Comparison of ENCODE assay signal across 11 cellular contexts in genomic region chr16:57264950-57265371, GRCh38. TPM values are rescaled to one million over a fixed set of nuclear protein-coding genes. Genes with fewer than 3 reads are reported as not detected.
DNase-seq lines count a peak whose midpoint lies in the region; ATAC-seq and TF ChIP-seq lines count a peak whose summit lies in the region.
"Had no signal": no experiment of that assay in that cellular context is flagged by ENCODE, and none has a peak within 500 bp of the region (broad histone marks: within the 10 kb centered on the region; RNA-seq: fewer than 3 reads in every experiment).

No MANE protein-coding gene starts in this region.

- peaks cover 16% of the 10 kb centered on the region for H3K4me1 ChIP-seq in CD4-positive, CD25-positive, alpha-beta regulatory T cell (ENCODE audit: control insufficient read depth, insufficient read depth, low read length, poor library complexity, severe bottlenecking)
- H3K4me1 ChIP-seq in esophagus (ENCODE audit: control insufficient read depth in 2 of 2, insufficient read depth in 2 of 2, low read length in 1 of 2) (peaks cover 6 to 33% of the 10 kb centered on the region in 2 donors), osteoblast (ENCODE audit: insufficient read depth, low read length) (peaks cover 4% of the 10 kb centered on the region)

- H3K9me3 Mint-ChIP-seq in CD4-positive, CD25-positive, alpha-beta regulatory T cell = no peaks in the 10 kb centered on the region

- 46 to 59% methylated on average over 11 of the region's 11 CpGs for WGBS in esophagus, 2 donors

- no peak overlapping the region for H3K4me2 ChIP-seq in osteoblast (ENCODE audit: insufficient read depth, low read length)

- no peak for ATAC-seq in CD4-positive, CD25-positive, alpha-beta regulatory T cell (ENCODE audit: low read depth in 2 of 2)
- ATAC-seq in HG03280 (IDR thresholded peaks at IDR 0.05; ENCODE audit: unreplicated experiment) = no peak

- H3K27me3 Mint-ChIP-seq in CD4-positive, CD25-positive, alpha-beta regulatory T cell = peaks cover 4% of the 10 kb centered on the region

- DNase-seq in CD4-positive, CD25-positive, alpha-beta regulatory T cell = no peak
- DNase-seq in NCI-H510A (lab: John Stamatoyannopoulos, UW) (peak; percentile 58), osteoblast (ENCODE audit: insufficient read length, low spot score, missing footprints) (peak; percentile 31), NCI-H1417 (lab: John Stamatoyannopoulos, UW) (no peak), DMS53 treated with DMSO at 0.1 percent for 48 hours (lab: John Stamatoyannopoulos, UW; ENCODE audit: unreplicated experiment) (no peak), middle frontal gyrus (ENCODE audit: extremely low spot score, low spot score) (no peak)
- DNase-seq: activated CD8-positive, alpha-beta memory T cell treated with anti-CD3 and anti-CD28 coated beads, Interleukin-2, amount 50 U/mL, for 4 hours; foreskin melanocyte had no signal

- no peak overlapping the region for H3K4me3 Mint-ChIP-seq in CD4-positive, CD25-positive, alpha-beta regulatory T cell

- no peak overlapping the region for H3K4me3 ChIP-seq in CD4-positive, CD25-positive, alpha-beta regulatory T cell (ENCODE audit: low read depth, low read length)
- H3K4me3 ChIP-seq in esophagus (ENCODE audit: low read depth in 1 of 2, low read length in 2 of 2) = no peak overlapping the region
- no peak overlapping the region for H3K4me3 ChIP-seq in osteoblast (ENCODE audit: insufficient read depth, low read length)
- H3K4me3 ChIP-seq: coronary artery had no signal

- no peak for TF ChIP-seq CTCF in osteoblast (IDR thresholded peaks at IDR 0.05; ENCODE audit: extremely low read depth, low read depth, low read length)

- no peak overlapping the region for H2AFZ ChIP-seq in osteoblast (ENCODE audit: low read length)

- H3K27ac Mint-ChIP-seq in CD4-positive, CD25-positive, alpha-beta regulatory T cell = peak overlapping the region in 2 of 3 donors; percentile 27 to 68

- no peaks in the 10 kb centered on the region for H3K79me2 ChIP-seq in osteoblast (ENCODE audit: insufficient read depth, low read length)

- H3K9me3 ChIP-seq in CD4-positive, CD25-positive, alpha-beta regulatory T cell (ENCODE audit: control insufficient read depth in 2 of 2, low read length in 2 of 2) = no peaks in the 10 kb centered on the region
- H3K9me3 ChIP-seq in esophagus (ENCODE audit: control insufficient read depth in 2 of 2, insufficient read depth in 1 of 2, low read depth in 1 of 2, low read length in 1 of 2) (no peaks in the 10 kb centered on the region), osteoblast (ENCODE audit: low read depth, low read length) (no peaks in the 10 kb centered on the region)

- no peaks in the 10 kb centered on the region for H3K36me3 Mint-ChIP-seq in CD4-positive, CD25-positive, alpha-beta regulatory T cell

- H3K27ac ChIP-seq in CD4-positive, CD25-positive, alpha-beta regulatory T cell (ENCODE audit: insufficient read depth, low read length, poor library complexity, severe bottlenecking) = no peak overlapping the region
- H3K27ac ChIP-seq in esophagus (ENCODE audit: low read depth in 2 of 2, low read length in 1 of 2) (peak overlapping the region; percentile 93 to 94), osteoblast (ENCODE audit: low read depth, low read length) (no peak overlapping the region)
- H3K27ac ChIP-seq: coronary artery had no signal

- H3K4me1 Mint-ChIP-seq in CD4-positive, CD25-positive, alpha-beta regulatory T cell = peaks cover 5 to 41% (median 7%) of the 10 kb centered on the region in 4 donors

- no peaks in the 10 kb centered on the region for H3K36me3 ChIP-seq in CD4-positive, CD25-positive, alpha-beta regulatory T cell (ENCODE audit: control insufficient read depth, insufficient read depth, low read length)
- H3K36me3 ChIP-seq in esophagus (ENCODE audit: control insufficient read depth in 2 of 2, insufficient read depth in 2 of 2, low read length in 1 of 2) = no peaks in the 10 kb centered on the region
- no peaks in the 10 kb centered on the region for H3K36me3 ChIP-seq in osteoblast (ENCODE audit: insufficient read depth, low read length)

- no peaks in the 10 kb centered on the region for H3K27me3 ChIP-seq in CD4-positive, CD25-positive, alpha-beta regulatory T cell (ENCODE audit: control insufficient read depth, insufficient read depth, low read length)
- no peaks in the 10 kb centered on the region for H3K27me3 ChIP-seq in esophagus (ENCODE audit: control insufficient read depth in 1 of 2, insufficient read depth in 2 of 2, low read length in 2 of 2)
- peaks cover 3% of the 10 kb centered on the region for H3K27me3 ChIP-seq in osteoblast (ENCODE audit: insufficient read depth, low read length)

- no peaks in the 10 kb centered on the region for H4K20me1 ChIP-seq in osteoblast (ENCODE audit: insufficient read depth, low read length)

RNA-seq across cellular contexts. Expression of gene PLLP, which starts 19.5 kb away (rescaled TPM):
- not detected for total RNA-seq in CD4-positive, CD25-positive, alpha-beta regulatory T cell
- 1 to 10 TPM in 2 of 4 donors, under 1 TPM in 2; 0.46 to 1.3 (median 0.82) TPM for polyA plus RNA-seq in CD4-positive, CD25-positive, alpha-beta regulatory T cell
- polyA plus RNA-seq in esophagus = 10 to 100 TPM; 18.1 to 28.0 TPM
- total RNA-seq in osteoblast = under 0.01 TPM in 2 replicates

RNA-seq across cellular contexts. Expression of gene ARL2BP, which starts 19.9 kb away (rescaled TPM):
- 26.9 TPM for total RNA-seq in CD4-positive, CD25-positive, alpha-beta regulatory T cell
- 100 to 1,000 TPM; 102 to 121 (median 104) TPM for polyA plus RNA-seq in CD4-positive, CD25-positive, alpha-beta regulatory T cell
- polyA plus RNA-seq in esophagus = 10 to 100 TPM; 20.8 to 30.1 TPM
- total RNA-seq in osteoblast = 85.8 and 88.4 TPM in 2 replicates

Comparison
In these comparisons a context has a peak if more than half of its experiments do, and no peak if none do; other contexts are left out.
1. DNase-seq: peak in NCI-H510A (single experiment) and osteoblast (single experiment); none in CD4-positive, CD25-positive, alpha-beta regulatory T cell (0 of 3), NCI-H1417 (0 of 3), DMS53 treated with DMSO at 0.1 percent for 48 hours (single experiment) and middle frontal gyrus (single experiment).
2. H3K27ac ChIP-seq: peak in esophagus (2 of 2); none in CD4-positive, CD25-positive, alpha-beta regulatory T cell (single experiment) and osteoblast (single experiment).